Comparison of ENCODE assay signal across 8 cellular contexts in genomic region chr10:22927661-22928403, GRCh38. TPM values are rescaled to one million over a fixed set of nuclear protein-coding genes. Genes with fewer than 3 reads are reported as not detected.
A peak's percentile ranks its signal among the peaks of the same experiment; 100 is the strongest.
DNase-seq lines count a peak whose midpoint lies in the region; ATAC-seq, FAIRE-seq and TF ChIP-seq lines count a peak whose summit lies in the region.

Gene ARMC3 (plus strand): TSS chr10:22928053. CDS start chr10:22931997, 3,944 bp downstream.

- H3K36me3 ChIP-seq in neuron (ENCODE audit: insufficient read depth, low read length) (no peaks in the 10 kb centered on the region), stomach (no peaks in the 10 kb centered on the region)

- TF ChIP-seq POLR2A in GM12892 (IDR thresholded peaks at IDR 0.05; ENCODE audit: low read depth, low read length), result no peak
- TF ChIP-seq POLR2A in stomach (IDR thresholded peaks at IDR 0.05), result no peak

- 8 to 13% (median 9%) methylated on average over 36 to 41 of the region's 41 CpGs for WGBS in stomach, 5 donors

- no peak for TF ChIP-seq CTCF in stomach (IDR thresholded peaks at IDR 0.05)

- no peak within 1 kb of the TSS for H3K27ac Mint-ChIP-seq in activated T-helper 2 cell treated with anti-CD3 and anti-CD28 coated beads, Interferon-gamma antibody, Interleukin-2, Interleukin-4, amounts not matched to agents 10 μg/mL and 5 μg/mL and 100 μg/mL, durations not matched to agents 14 hours and 24 hours and 36 hours

- DNase-seq in GM12892 (ENCODE audit: insufficient read length) (peak; percentile 40), NCI-H69 (lab: John Stamatoyannopoulos, UW) (peak; percentile 52), germinal center (ENCODE audit: low spot score) (peak; percentile 52), stomach (peak; percentile 59), HPDE6-E6E7 (ENCODE audit: extremely low spot score) (no peak)
- DNase-seq in activated T-helper 2 cell treated with anti-CD3 and anti-CD28 coated beads, Interferon-gamma antibody, Interleukin-2, Interleukin-4, amounts not matched to agents 10 μg/mL and 5 μg/mL and 100 μg/mL, durations not matched to agents 14 hours and 24 hours and 36 hours (ENCODE audit: low spot score), result peak; percentile 51

- peaks cover 4% of the 10 kb centered on the region for H3K27me3 Mint-ChIP-seq in activated T-helper 2 cell treated with anti-CD3 and anti-CD28 coated beads, Interferon-gamma antibody, Interleukin-2, Interleukin-4, amounts not matched to agents 10 μg/mL and 5 μg/mL and 100 μg/mL, durations not matched to agents 14 hours and 24 hours and 36 hours (ENCODE audit: low read depth)

- TF ChIP-seq EP300 in stomach (IDR thresholded peaks at IDR 0.05), result no peak

- H3K9me3 Mint-ChIP-seq in activated T-helper 2 cell treated with anti-CD3 and anti-CD28 coated beads, Interferon-gamma antibody, Interleukin-2, Interleukin-4, amounts not matched to agents 10 μg/mL and 5 μg/mL and 100 μg/mL, durations not matched to agents 14 hours and 24 hours and 36 hours, result no peaks in the 10 kb centered on the region

- no peaks in the 10 kb centered on the region for H3K36me3 Mint-ChIP-seq in activated T-helper 2 cell treated with anti-CD3 and anti-CD28 coated beads, Interferon-gamma antibody, Interleukin-2, Interleukin-4, amounts not matched to agents 10 μg/mL and 5 μg/mL and 100 μg/mL, durations not matched to agents 14 hours and 24 hours and 36 hours (ENCODE audit: low read depth)

- peak; percentile 76 for FAIRE-seq in GM12892 (lab: Jason Lieb, UNC)

- H3K4me3 Mint-ChIP-seq in activated T-helper 2 cell treated with anti-CD3 and anti-CD28 coated beads, Interferon-gamma antibody, Interleukin-2, Interleukin-4, amounts not matched to agents 10 μg/mL and 5 μg/mL and 100 μg/mL, durations not matched to agents 14 hours and 24 hours and 36 hours (ENCODE audit: low read depth), result peak within 1 kb of the TSS; percentile 43

- peak within 1 kb of the TSS; percentile 68 for H2AFZ ChIP-seq in neuron (ENCODE audit: low read depth, low read length)

- peak within 1 kb of the TSS; percentile 47 for H3K4me3 ChIP-seq in neuron (ENCODE audit: low read length)
- peak within 1 kb of the TSS; percentile 35 to 53 (median 38) for H3K4me3 ChIP-seq in stomach

- H3K9me3 ChIP-seq in neuron (ENCODE audit: low read length), result no peaks in the 10 kb centered on the region
- H3K9me3 ChIP-seq in stomach, result no peaks in the 10 kb centered on the region

- no peak within 1 kb of the TSS for H3K27ac ChIP-seq in stomach

- no peaks in the 10 kb centered on the region for H3K4me1 Mint-ChIP-seq in activated T-helper 2 cell treated with anti-CD3 and anti-CD28 coated beads, Interferon-gamma antibody, Interleukin-2, Interleukin-4, amounts not matched to agents 10 μg/mL and 5 μg/mL and 100 μg/mL, durations not matched to agents 14 hours and 24 hours and 36 hours (ENCODE audit: low read depth)

- intact Hi-C loops in activated T-helper 2 cell treated with anti-CD3 and anti-CD28 coated beads, Interferon-gamma antibody, Interleukin-2, Interleukin-4, amounts not matched to agents 10 μg/mL and 5 μg/mL and 100 μg/mL, durations not matched to agents 14 hours and 24 hours and 36 hours (cut with micrococcal nuclease), result no loop called here
- intact Hi-C loops in stomach (cut with DNase I; ENCODE audit: low total_unique reads), result no loop called here

- H3K27me3 ChIP-seq in neuron (ENCODE audit: insufficient read depth, low read length), result peaks cover 3% of the 10 kb centered on the region
- H3K27me3 ChIP-seq in stomach, result peaks cover 0 to 4% (median 0%) of the 10 kb centered on the region in 3 donors

- peak; percentile 87 for ATAC-seq in HG02642 (IDR thresholded peaks at IDR 0.05; ENCODE audit: poor library complexity, unreplicated experiment)

- H3K4me1 ChIP-seq in neuron (ENCODE audit: insufficient read depth, low read length) (no peaks in the 10 kb centered on the region), stomach (peaks cover 0 to 14% (median 9%) of the 10 kb centered on the region in 4 donors)

RNA-seq across cellular contexts. Expression of gene ARMC3, which starts in this region (rescaled TPM):
- not detected for polyA plus RNA-seq in GM12892 (2012; ENCODE audit: missing spikeins)
- not detected in 2 replicates for total RNA-seq in activated T-helper 2 cell treated with anti-CD3 and anti-CD28 coated beads, Interferon-gamma antibody, Interleukin-2, Interleukin-4, amounts not matched to agents 10 μg/mL and 5 μg/mL and 100 μg/mL, durations not matched to agents 14 hours and 24 hours and 36 hours
- not detected for total RNA-seq in stomach
- not detected for polyA plus RNA-seq in stomach

Comparison
In these comparisons a context has a peak if more than half of its experiments do, and no peak if none do; other contexts are left out.
1. Peak in DNase-seq in activated T-helper 2 cell treated with anti-CD3 and anti-CD28 coated beads, Interferon-gamma antibody, Interleukin-2, Interleukin-4, amounts not matched to agents 10 μg/mL and 5 μg/mL and 100 μg/mL, durations not matched to agents 14 hours and 24 hours and 36 hours; RNA of the gene not detected or under 1 TPM.
2. Peak in DNase-seq and H3K4me3 ChIP-seq in stomach; RNA of the gene not detected or under 1 TPM.